8 cellular contexts compared by ENCODE assay signal in the genomic region with DNA sequence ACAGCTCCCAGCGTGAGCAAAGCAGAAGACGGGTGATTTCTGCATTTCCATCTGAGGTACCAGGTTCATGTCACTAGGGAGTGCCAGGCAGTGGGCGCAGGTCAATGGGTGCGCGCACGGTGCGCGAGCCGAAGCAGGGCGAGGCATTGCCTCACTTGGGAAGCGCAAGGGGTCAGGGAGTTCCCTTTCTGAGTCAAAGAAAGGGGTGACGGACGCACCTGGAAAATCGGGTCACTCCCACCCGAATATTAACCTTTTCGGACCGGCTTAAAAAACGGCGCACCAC. TPM values are rescaled to one million over a fixed set of nuclear protein-coding genes. Genes with fewer than 3 reads are reported as not detected.
A peak's percentile ranks its signal among the peaks of the same experiment; 100 is the strongest.
DNase-seq lines count a peak whose midpoint lies in the region; ATAC-seq and TF ChIP-seq lines count a peak whose summit lies in the region.
"Not testable (repeated sequence)": the region's sequence is repeated elsewhere in the genome, so short reads cannot be mapped to it uniquely, and the experiment has no call there.

No MANE protein-coding gene starts in this region.

- peak overlapping the region; percentile 71 for H3K14ac ChIP-seq in H9 (ENCODE audit: insufficient read depth, low read length)

- H3K36me3 Mint-ChIP-seq in H9 (ENCODE audit: insufficient read depth in 1 of 3, low read depth in 3 of 3) (peaks cover 6 to 32% (median 30%) of the 10 kb centered on the region in 3 experiments), T-cell (peaks cover 24% of the 10 kb centered on the region)
- peaks cover 18% of the 10 kb centered on the region for H3K36me3 Mint-ChIP-seq in activated T-cell treated with anti-CD3 and anti-CD28 coated beads, Interleukin-2, amount 50 U/mL, for 4 hours (ENCODE audit: insufficient read depth)

- H3K9ac ChIP-seq in H9 (ENCODE audit: extremely low read depth, insufficient read length, low read length), result peak overlapping the region; percentile 38
- not testable (repeated sequence) for H3K9ac ChIP-seq in parathyroid adenoma

- not testable (repeated sequence) for H3K23me2 ChIP-seq in H9 (ENCODE audit: insufficient read length, low read depth, low read length, poor library complexity, severe bottlenecking)

- H3K9me3 ChIP-seq in H9 (ENCODE audit: control insufficient read depth, low read depth, low read length); ectodermal cell (ENCODE audit: control insufficient read depth, low read length); parathyroid adenoma (ENCODE audit: control insufficient read depth, low read length): not testable (repeated sequence)

- H4K5ac ChIP-seq in H9 (ENCODE audit: insufficient read length, low read depth, low read length), result not testable (repeated sequence)

- not testable (repeated sequence) for H2BK12ac ChIP-seq in H9 (ENCODE audit: insufficient read length, low read depth, low read length)

- H3K4me1 Mint-ChIP-seq in H9 (peaks cover 11 to 12% of the 10 kb centered on the region in 2 experiments), T-cell (peaks cover 13 to 19% (median 15%) of the 10 kb centered on the region in 3 donors)
- peaks cover 18% of the 10 kb centered on the region for H3K4me1 Mint-ChIP-seq in activated T-cell treated with anti-CD3 and anti-CD28 coated beads, Interleukin-2, amount 50 U/mL, for 4 hours (ENCODE audit: low read depth)

- H3K56ac ChIP-seq in H9 (ENCODE audit: insufficient read length, low read depth, low read length), result not testable (repeated sequence)

- H3K27ac Mint-ChIP-seq in H9, result peak overlapping the region; percentile 84 to 98 (median 95)
- H3K27ac Mint-ChIP-seq in T-cell, result peak overlapping the region; percentile 7 to 73

- not testable (repeated sequence) for H2BK15ac ChIP-seq in H9 (ENCODE audit: low read depth, low read length)

- H3K79me2 ChIP-seq in H9 (ENCODE audit: insufficient read depth, low read length); parathyroid adenoma: not testable (repeated sequence)

- H2AK5ac ChIP-seq in H9 (ENCODE audit: insufficient read length, low read length), result not testable (repeated sequence)

- H4K20me1 ChIP-seq in H9 (ENCODE audit: control insufficient read depth, insufficient read depth, insufficient read length), result not testable (repeated sequence)

- not testable (repeated sequence) for TF ChIP-seq CTCF in C4-2B (conservative IDR thresholded peaks at IDR 0.05); H9 (conservative IDR thresholded peaks at IDR 0.05); parathyroid adenoma (IDR thresholded peaks at IDR 0.05)

- H3K4me3 Mint-ChIP-seq in H9, result peak overlapping the region; percentile 70 to 75
- peak overlapping the region; percentile 58 to 61 (median 60) for H3K4me3 Mint-ChIP-seq in T-cell
- H3K4me3 Mint-ChIP-seq in activated T-cell treated with anti-CD3 and anti-CD28 coated beads, Interleukin-2, amount 50 U/mL, for 4 hours, result peak overlapping the region; percentile 17

- POLR2A ChIA-PET in T-cell (lab: Charles Lee), result not testable (repeated sequence)

- H4K8ac ChIP-seq in H9 (replicated peaks; ENCODE audit: insufficient read length, low read depth, low read length), result not testable (repeated sequence)

- H3K27me3 Mint-ChIP-seq in H9 (ENCODE audit: low read depth); T-cell; activated T-cell treated with anti-CD3 and anti-CD28 coated beads, Interleukin-2, amount 50 U/mL, for 4 hours (ENCODE audit: low read depth): not testable (repeated sequence)

- ATAC-seq in T-cell (replicated peaks in 1 of 4); activated T-cell treated with anti-CD3 and anti-CD28 coated beads, Interleukin-2, amount 50 U/mL, for 4 hours: not testable (repeated sequence)

- H4K91ac ChIP-seq in H9 (ENCODE audit: insufficient read length, low read depth, low read length), result not testable (repeated sequence)

- not testable (repeated sequence) for H3T11ph ChIP-seq in H9 (ENCODE audit: low read length)

- not testable (repeated sequence) for H2BK5ac ChIP-seq in H9 (ENCODE audit: insufficient read length, low read length)

- H3K36me3 ChIP-seq in ectodermal cell (ENCODE audit: control insufficient read depth, insufficient read depth, low read length); parathyroid adenoma (ENCODE audit: control insufficient read depth, insufficient read depth, low read length): not testable (repeated sequence)

- H3K4me3 ChIP-seq in ectodermal cell (ENCODE audit: insufficient read depth, low read depth, low read length) (peak overlapping the region; percentile 10), iPS-11a (ENCODE audit: low read depth, low read length) (peak overlapping the region; percentile 8)
- H3K4me3 ChIP-seq in parathyroid adenoma (ENCODE audit: low read depth, low read length), result not testable (repeated sequence)

- H3K4me1 ChIP-seq in H9 (ENCODE audit: insufficient read depth, low read length); ectodermal cell (ENCODE audit: control insufficient read depth, insufficient read depth, low read length); parathyroid adenoma: not testable (repeated sequence)

- not testable (repeated sequence) for H2AFZ ChIP-seq in H9 (ENCODE audit: low read length)
- peak overlapping the region; percentile 28 for H2AFZ ChIP-seq in parathyroid adenoma

- not testable (repeated sequence) for DNase-seq in H9; T-cell; activated T-cell treated with anti-CD3 and anti-CD28 coated beads, Interleukin-2, amount 50 U/mL, for 4 hours
- peak; percentile 12 for DNase-seq in mucosa of gallbladder (ENCODE audit: low spot score)

- not testable (repeated sequence) for H3K18ac ChIP-seq in H9 (ENCODE audit: insufficient read length, low read depth, low read length)

- not testable (repeated sequence) for H3K4ac ChIP-seq in H9 (ENCODE audit: low read depth, low read length)

- not testable (repeated sequence) for H3K23ac ChIP-seq in H9 (ENCODE audit: insufficient read length, low read depth, low read length)

- H3K27ac ChIP-seq in C4-2B, result peak overlapping the region; percentile 83
- not testable (repeated sequence) for H3K27ac ChIP-seq in H9 (ENCODE audit: insufficient read length, low read depth, low read length); ectodermal cell (ENCODE audit: insufficient read depth, low read depth, low read length, poor library complexity, severe bottlenecking); parathyroid adenoma

- peak overlapping the region; percentile 6 for H2BK120ac ChIP-seq in H9 (ENCODE audit: low read depth, low read length, poor library complexity, severe bottlenecking)

- H2BK20ac ChIP-seq in H9 (ENCODE audit: low read depth, low read length, poor library complexity, severe bottlenecking), result not testable (repeated sequence)

- no CpG with 5 or more reads among the region's 19 CpGs for WGBS in H9 (ENCODE audit: extremely low coverage, insufficient read length, low lambda C conversion rate)
- WGBS in ectodermal cell, 2 experiments, result 50 to 57% methylated on average over 19 of the region's 19 CpGs

- H3K79me1 ChIP-seq in H9 (ENCODE audit: insufficient read depth, low read depth, low read length, poor library complexity, severe bottlenecking), result not testable (repeated sequence)

- H3K9me3 Mint-ChIP-seq in H9; T-cell; activated T-cell treated with anti-CD3 and anti-CD28 coated beads, Interleukin-2, amount 50 U/mL, for 4 hours: not testable (repeated sequence)

- peak overlapping the region; percentile 25 for H3K4me2 ChIP-seq in H9 (ENCODE audit: insufficient read depth, insufficient read length, low read length)
- not testable (repeated sequence) for H3K4me2 ChIP-seq in parathyroid adenoma (ENCODE audit: low read length)

- CTCF ChIA-PET in T-cell (lab: Charles Lee), result not testable (repeated sequence)

- not testable (repeated sequence) for H3K27me3 ChIP-seq in H9 (ENCODE audit: insufficient read depth, low read length); ectodermal cell (ENCODE audit: control insufficient read depth, insufficient read depth, low read length, poor library complexity, severe bottlenecking); parathyroid adenoma (ENCODE audit: control insufficient read depth, insufficient read depth, low read length)

RNA-seq across cellular contexts. Expression of a gene that starts 30.8 kb away (rescaled TPM):
- 38.3 and 39.0 TPM in 2 replicates for total RNA-seq in H9 (2021)
- total RNA-seq in T-cell, result 10 to 100 TPM; 12.0 to 28.9 (median 19.0) TPM
- total RNA-seq in activated T-cell treated with anti-CD3 and anti-CD28 coated beads, Interleukin-2, amount 50 U/mL, for 4 hours, result 10 to 100 TPM; 51.7 to 60.0 (median 59.3) TPM
- polyA plus RNA-seq in ectodermal cell (2013, experiment 1 of 4), result 60.0 TPM
- 59.4 TPM for polyA plus RNA-seq in ectodermal cell (2013, experiment 2 of 4)
- polyA plus RNA-seq in ectodermal cell (2013, experiment 3 of 4), result 52.9 TPM
- 65.3 TPM for polyA plus RNA-seq in ectodermal cell (2013, experiment 4 of 4)
- 14.4 TPM for total RNA-seq in mucosa of gallbladder

Comparison
In these comparisons a context has a peak if more than half of its experiments do, and no peak if none do; other contexts are left out.
1. H3K4me3 Mint-ChIP-seq: peak in every context shown above with its lines; median percentile 72 in H9; 60 in T-cell; 17 in activated T-cell treated with anti-CD3 and anti-CD28 coated beads, Interleukin-2, amount 50 U/mL, for 4 hours.